Comparison of ENCODE assay signal across 19 cellular contexts in the genomic region with DNA sequence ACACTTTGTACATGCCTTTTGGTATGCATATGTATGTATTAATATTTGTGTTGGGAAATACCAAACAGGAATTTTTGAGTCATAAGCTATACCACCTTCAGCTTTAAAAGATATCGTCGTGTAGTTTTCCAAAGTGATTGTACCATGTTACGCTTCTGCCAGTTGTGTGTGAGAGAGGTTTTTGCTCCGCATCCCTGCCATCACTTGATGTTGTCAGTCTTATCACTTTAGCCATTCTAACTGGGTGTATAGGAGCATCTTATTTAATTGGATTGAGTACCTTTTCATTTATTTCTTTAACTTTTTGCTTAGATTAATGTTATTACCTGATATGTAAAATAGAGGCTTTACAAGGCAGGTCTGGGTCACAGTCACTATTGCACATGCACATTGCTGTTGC.
"Had no signal": no experiment of that assay in that cellular context is flagged by ENCODE, and none has a peak within 500 bp of the region (broad histone marks: within the 10 kb centered on the region; RNA-seq: fewer than 3 reads in every experiment).

No MANE protein-coding gene starts in this region.

- H3K4me3 ChIP-seq: left lung had no signal

- H3K27me3 ChIP-seq: brain microvascular endothelial cell, foreskin keratinocyte, left lung, neutrophil had no signal

- H3K27me3 Mint-ChIP-seq: activated B cell treated with CpG ODN at 0.5 μM for 24 hours; activated CD8-positive, alpha-beta T cell treated with anti-CD3 and anti-CD28 coated beads for 36 hours; activated naive CD8-positive, alpha-beta T cell treated with anti-CD3 and anti-CD28 coated beads, Interleukin-2, amount 10 ng/mL, durations not matched to agents 7 days and 5 days; activated T-helper 17 cell treated with anti-CD3 and anti-CD28 coated beads, Interleukin-2, amount 50 U/mL, for 72 hours; stimulated activated naive B cell treated with anti-CD40 and anti-IgM and Interleukin-4, amounts not matched to agents 10 μg/mL and 1 μg/mL and 100 μg/mL, for 72 hours; T-cell had no signal

- H3K9me3 Mint-ChIP-seq: activated B cell treated with CpG ODN at 0.5 μM for 24 hours; activated CD8-positive, alpha-beta T cell treated with anti-CD3 and anti-CD28 coated beads for 36 hours; activated naive CD8-positive, alpha-beta T cell treated with anti-CD3 and anti-CD28 coated beads, Interleukin-2, amount 10 ng/mL, durations not matched to agents 7 days and 5 days; activated T-helper 17 cell treated with anti-CD3 and anti-CD28 coated beads, Interleukin-2, amount 50 U/mL, for 72 hours; stimulated activated naive B cell treated with anti-CD40 and anti-IgM and Interleukin-4, amounts not matched to agents 10 μg/mL and 1 μg/mL and 100 μg/mL, for 72 hours; T-cell had no signal

- H3K36me3 ChIP-seq: brain microvascular endothelial cell, left lung, neutrophil had no signal

- H3K4me3 Mint-ChIP-seq: activated CD8-positive, alpha-beta T cell treated with anti-CD3 and anti-CD28 coated beads for 36 hours; activated naive CD8-positive, alpha-beta T cell treated with anti-CD3 and anti-CD28 coated beads, Interleukin-2, amount 10 ng/mL, durations not matched to agents 7 days and 5 days; activated T-helper 17 cell treated with anti-CD3 and anti-CD28 coated beads, Interleukin-2, amount 50 U/mL, for 72 hours; stimulated activated naive B cell treated with anti-CD40 and anti-IgM and Interleukin-4, amounts not matched to agents 10 μg/mL and 1 μg/mL and 100 μg/mL, for 72 hours had no signal

- H3K27ac Mint-ChIP-seq: activated B cell treated with CpG ODN at 0.5 μM for 24 hours; activated CD8-positive, alpha-beta T cell treated with anti-CD3 and anti-CD28 coated beads for 36 hours; activated naive CD8-positive, alpha-beta T cell treated with anti-CD3 and anti-CD28 coated beads, Interleukin-2, amount 10 ng/mL, durations not matched to agents 7 days and 5 days; activated T-helper 17 cell treated with anti-CD3 and anti-CD28 coated beads, Interleukin-2, amount 50 U/mL, for 72 hours; stimulated activated naive B cell treated with anti-CD40 and anti-IgM and Interleukin-4, amounts not matched to agents 10 μg/mL and 1 μg/mL and 100 μg/mL, for 72 hours; T-cell had no signal

- DNase-seq: activated B cell treated with CpG ODN at 0.5 μM for 24 hours; activated CD4-positive, alpha-beta T cell treated with anti-CD3 and anti-CD28 coated beads for 48 hours; activated CD8-positive, alpha-beta T cell treated with anti-CD3 and anti-CD28 coated beads for 36 hours; activated naive CD4-positive, alpha-beta T cell; activated naive CD8-positive, alpha-beta T cell treated with anti-CD3 and anti-CD28 coated beads, Interleukin-2, amount 10 ng/mL, durations not matched to agents 7 days and 5 days; activated T-cell treated with anti-CD3 and anti-CD28 coated beads, Interleukin-2, amount 50 U/mL, for 1 hour; anterior cingulate cortex; brain microvascular endothelial cell; central memory CD4-positive, alpha-beta T cell; foreskin keratinocyte; kidney; left lung; mammary epithelial cell; midbrain; stimulated activated naive B cell treated with anti-CD40 and anti-IgM and Interleukin-4, amounts not matched to agents 10 μg/mL and 1 μg/mL and 100 μg/mL, for 72 hours; T-cell had no signal

- H3K27ac ChIP-seq: brain microvascular endothelial cell, foreskin keratinocyte, left lung, neutrophil, parathyroid adenoma had no signal

- H3K9me3 ChIP-seq: left lung, neutrophil had no signal

- ATAC-seq: activated CD8-positive, alpha-beta T cell treated with anti-CD3 and anti-CD28 coated beads for 36 hours; activated T-helper 17 cell treated with anti-CD3 and anti-CD28 coated beads, Interleukin-2, amount 50 U/mL, for 72 hours; foreskin keratinocyte; left lung; stimulated activated naive B cell treated with anti-CD40 and anti-IgM and Interleukin-4, amounts not matched to agents 10 μg/mL and 1 μg/mL and 100 μg/mL, for 72 hours; T-cell had no signal
